In the genomic region with DNA sequence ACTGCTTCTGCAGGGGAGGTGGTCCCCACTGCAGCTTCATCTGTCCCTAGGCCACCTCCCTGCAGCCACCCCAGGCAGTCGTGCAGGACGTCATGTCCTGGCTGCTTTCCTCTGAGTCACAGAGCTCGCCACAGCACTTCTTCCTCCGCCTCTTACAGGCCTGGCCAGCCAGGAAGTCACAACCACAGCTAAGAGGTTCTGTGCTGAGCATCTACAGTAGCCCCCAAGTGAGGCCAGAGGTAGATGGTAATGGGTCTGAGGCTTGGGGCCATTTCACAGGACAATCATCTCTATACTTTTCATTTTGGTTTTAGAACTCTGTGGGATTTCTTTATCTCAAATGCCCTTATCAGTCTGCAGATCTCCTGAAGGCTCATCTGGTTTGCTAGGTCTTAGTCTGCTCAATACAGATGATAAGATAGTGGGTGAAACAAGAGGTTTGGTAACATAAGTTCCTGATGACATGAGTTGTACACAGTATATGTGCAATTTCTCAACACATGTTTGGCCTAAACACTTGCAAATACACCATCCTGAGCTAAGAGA, we compare ENCODE assay signal across 8 cellular contexts.
DNase-seq lines count a peak whose midpoint lies in the region; ATAC-seq and TF ChIP-seq lines count a peak whose summit lies in the region.

No MANE protein-coding gene starts in this region.

- peaks cover 22% of the 10 kb centered on the region for H3K27me3 Mint-ChIP-seq in GM23338 (ENCODE audit: insufficient read depth, low read depth, poor library complexity)
- H3K27me3 Mint-ChIP-seq in dendritic cell treated with granulocyte-macrophage colony-stimulating factor and Interleukin-4, amounts not matched to agents 40 ng/mL and 50 ng/mL, for 4 days = no peaks in the 10 kb centered on the region

- no peak overlapping the region for H3K27ac ChIP-seq in GM23338 (ENCODE audit: low read depth)

- peak overlapping the region; percentile 77 for H3K9ac ChIP-seq in Loucy (ENCODE audit: low read depth, low read length, poor library complexity, severe bottlenecking)

- no peaks in the 10 kb centered on the region for H3K9me3 Mint-ChIP-seq in GM23338
- H3K9me3 Mint-ChIP-seq in dendritic cell treated with granulocyte-macrophage colony-stimulating factor and Interleukin-4, amounts not matched to agents 40 ng/mL and 50 ng/mL, for 4 days = no peaks in the 10 kb centered on the region

- H3F3A ChIP-seq in GM23338 (replicated peaks; ENCODE audit: low read depth) (0 out of 2 replicates have a peak, but pooled peaks cover 5% of the 10 kb centered on the region), Loucy (ENCODE audit: low read depth) (peaks cover 18% of the 10 kb centered on the region)

- no peaks in the 10 kb centered on the region for H3K9me3 ChIP-seq in Loucy (ENCODE audit: insufficient read depth, low read depth, low read length)
- no peaks in the 10 kb centered on the region for H3K9me3 ChIP-seq in mucosa of descending colon

- no peaks in the 10 kb centered on the region for H3K9me2 ChIP-seq in GM23338 (ENCODE audit: insufficient read depth)
- H3K9me2 ChIP-seq in Loucy (replicated peaks; ENCODE audit: low read depth, low read length) = no peaks in the 10 kb centered on the region

- H3K36me3 ChIP-seq in GM23338 (ENCODE audit: insufficient read depth) = no peaks in the 10 kb centered on the region
- H3K36me3 ChIP-seq in Loucy (ENCODE audit: insufficient read depth, low read length) = no peaks in the 10 kb centered on the region
- H3K36me3 ChIP-seq in mucosa of descending colon (ENCODE audit: low read depth) = no peaks in the 10 kb centered on the region

- ATAC-seq in GM23338 = no peak
- ATAC-seq in mucosa of descending colon = peak; percentile 56

- H3K27me3 ChIP-seq in GM23338 (ENCODE audit: insufficient read depth) (peaks cover 25% of the 10 kb centered on the region), Loucy (ENCODE audit: insufficient read depth, low read length, poor library complexity, severe bottlenecking) (no peaks in the 10 kb centered on the region)

- DNase-seq in GM03348 (ENCODE audit: low spot score) (peak; percentile 80), GM23338 (ENCODE audit: low spot score) (no peak), mucosa of descending colon (peak; percentile 84 to 93 (median 86)), NCI-H748 (lab: John Stamatoyannopoulos, UW; ENCODE audit: unreplicated experiment) (no peak)
- DNase-seq in activated CD4-positive, alpha-beta T cell treated with anti-CD3 and anti-CD28 coated beads for 48 hours = peak; percentile 85
- DNase-seq in stimulated activated naive CD4-positive, alpha-beta T cell (lab: John Stamatoyannopoulos, UW) = peak in 5 of 6 experiments; percentile 2 to 35 (median 28)

- H3K27ac Mint-ChIP-seq in GM23338 = no peak overlapping the region
- H3K27ac Mint-ChIP-seq in dendritic cell treated with granulocyte-macrophage colony-stimulating factor and Interleukin-4, amounts not matched to agents 40 ng/mL and 50 ng/mL, for 4 days = peak overlapping the region; percentile 98

- H3K4me1 ChIP-seq in GM23338 (ENCODE audit: insufficient read depth) (peaks cover 28% of the 10 kb centered on the region), Loucy (ENCODE audit: insufficient read depth, low read length, poor library complexity, severe bottlenecking) (peaks cover 58% of the 10 kb centered on the region), mucosa of descending colon (ENCODE audit: low read depth) (peaks cover 52% of the 10 kb centered on the region)

- no peak overlapping the region for H3K4me2 ChIP-seq in GM23338
- peak overlapping the region; percentile 86 for H3K4me2 ChIP-seq in Loucy (ENCODE audit: low read depth, low read length, poor library complexity, severe bottlenecking)

- no peak overlapping the region for H3K4me3 Mint-ChIP-seq in GM23338
- H3K4me3 Mint-ChIP-seq in dendritic cell treated with granulocyte-macrophage colony-stimulating factor and Interleukin-4, amounts not matched to agents 40 ng/mL and 50 ng/mL, for 4 days = peak overlapping the region; percentile 61

- H4K20me1 ChIP-seq in GM23338 (replicated peaks; ENCODE audit: insufficient read depth) = no peaks in the 10 kb centered on the region
- H4K20me1 ChIP-seq in Loucy (ENCODE audit: insufficient read depth, low read length, poor library complexity, severe bottlenecking) = no peaks in the 10 kb centered on the region

- H3K79me2 ChIP-seq in GM23338 (replicated peaks; ENCODE audit: insufficient read depth) (no peaks in the 10 kb centered on the region), Loucy (ENCODE audit: insufficient read depth, low read length) (no peaks in the 10 kb centered on the region)

- H3K4me3 ChIP-seq in GM23338 (no peak overlapping the region), Loucy (ENCODE audit: low read length, poor library complexity, severe bottlenecking) (peak overlapping the region; percentile 63), mucosa of descending colon (no peak overlapping the region)

- TF ChIP-seq CTCF in GM23338 (conservative IDR thresholded peaks at IDR 0.05; ENCODE audit: low read depth in 2 of 2) (no peak), Loucy (conservative IDR thresholded peaks at IDR 0.05; ENCODE audit: low read length) (no peak), mucosa of descending colon (IDR thresholded peaks at IDR 0.05) (no peak)

- H3K4me1 Mint-ChIP-seq in GM23338 = peaks cover 34% of the 10 kb centered on the region
- H3K4me1 Mint-ChIP-seq in dendritic cell treated with granulocyte-macrophage colony-stimulating factor and Interleukin-4, amounts not matched to agents 40 ng/mL and 50 ng/mL, for 4 days (ENCODE audit: low read depth) = peaks cover 66% of the 10 kb centered on the region

- no peaks in the 10 kb centered on the region; the same call in 2 of the 3 replicates for H3K36me3 Mint-ChIP-seq in GM23338 (ENCODE audit: low read depth)
- H3K36me3 Mint-ChIP-seq in dendritic cell treated with granulocyte-macrophage colony-stimulating factor and Interleukin-4, amounts not matched to agents 40 ng/mL and 50 ng/mL, for 4 days (ENCODE audit: low read depth) = peaks cover 9% of the 10 kb centered on the region

- peak overlapping the region; percentile 52; the same call in 1 of the 2 replicates for H2AFZ ChIP-seq in GM23338
- H2AFZ ChIP-seq in Loucy (ENCODE audit: low read length) = peak overlapping the region; percentile 37; the same call in 1 of the 2 replicates

- intact Hi-C loops in dendritic cell treated with granulocyte-macrophage colony-stimulating factor and Interleukin-4, amounts not matched to agents 40 ng/mL and 50 ng/mL, for 4 days (cut with micrococcal nuclease) = no loop called here
- intact Hi-C loops in mucosa of descending colon (cut with DNase I, micrococcal nuclease) = no loop called here

TF ChIP-seq in GM23338, 12 proteins besides CTCF, POLR2A, EP300 and RAD21:
- TF ChIP-seq EZH2phosphoT487 (IDR thresholded peaks at IDR 0.05; ENCODE audit: unreplicated experiment) = no peak
- TF ChIP-seq JUNB (IDR thresholded peaks at IDR 0.05; ENCODE audit: unreplicated experiment) = no peak
- TF ChIP-seq ETS1 (IDR thresholded peaks at IDR 0.05) = no peak
TF ChIP-seq in GM23338: peak in this region for 0.

Comparison
In these comparisons a context has a peak if more than half of its experiments do, and no peak if none do; other contexts are left out.
1. DNase-seq: peak in GM03348 (single experiment), activated CD4-positive, alpha-beta T cell treated with anti-CD3 and anti-CD28 coated beads for 48 hours (single experiment), mucosa of descending colon (3 of 3) and stimulated activated naive CD4-positive, alpha-beta T cell (5 of 6); none in GM23338 (single experiment) and NCI-H748 (single experiment).